ENCODE assay signal across 8 cellular contexts in genomic region chr2:86623549-86624547, GRCh38. TPM values are rescaled to one million over a fixed set of nuclear protein-coding genes. Genes with fewer than 3 reads are reported as not detected.
DNase-seq lines count a peak whose midpoint lies in the region; ATAC-seq and TF ChIP-seq lines count a peak whose summit lies in the region.

Gene RNF103, minus strand, starts transcription at chr2:86623865. Its CDS starts 979 bp downstream, at chr2:86622886.

- no peaks in the 10 kb centered on the region for H3K27me3 ChIP-seq in suprapubic skin

- peak; percentile 91 for TF ChIP-seq POLR2A in NB4 (IDR thresholded peaks at IDR 0.05; ENCODE audit: extremely low read depth, insufficient read length)
- TF ChIP-seq POLR2A in suprapubic skin (IDR thresholded peaks at IDR 0.05), result peak; percentile 83 to 94

- peak within 1 kb of the TSS; percentile 96 for H3K27ac Mint-ChIP-seq in activated naive CD4-positive, alpha-beta T cell treated with anti-CD3 and anti-CD28 coated beads, Interleukin-2, amount 50 U/mL, for 24 hours

- no peaks in the 10 kb centered on the region for H3K9me3 ChIP-seq in suprapubic skin

- H3K4me3 ChIP-seq in NB4 (ENCODE audit: low read depth, low read length) (peak within 1 kb of the TSS; percentile 89), suprapubic skin (peak within 1 kb of the TSS; percentile 92)

- H3K27me3 Mint-ChIP-seq in activated naive CD4-positive, alpha-beta T cell treated with anti-CD3 and anti-CD28 coated beads, Interleukin-2, amount 50 U/mL, for 24 hours, result no peaks in the 10 kb centered on the region

- WGBS in suprapubic skin, result 10% methylated on average over 49 of the region's 74 CpGs

- H3K36me3 Mint-ChIP-seq in activated naive CD4-positive, alpha-beta T cell treated with anti-CD3 and anti-CD28 coated beads, Interleukin-2, amount 50 U/mL, for 24 hours, result peaks cover 5% of the 10 kb centered on the region

- DNase-seq in GM04503 (ENCODE audit: low read depth), result peak; percentile 42
- DNase-seq in HEK293T (ENCODE audit: extremely low spot score), result peak; percentile 88
- DNase-seq in NB4 (ENCODE audit: low read depth), result peak; percentile 95
- peak; percentile 97 for DNase-seq in globus pallidus (ENCODE audit: low spot score)
- DNase-seq in occipital lobe (lab: John Stamatoyannopoulos, UW), result peak; percentile 95
- peak; percentile 97 for DNase-seq in suprapubic skin (ENCODE audit: low spot score in 2 of 2)

- POLR2A ChIA-PET in HEK293T (lab: Yijun Ruan, JAX), result no interaction called here

- ATAC-seq in SK-N-SH treated with all-trans-retinoic acid at 6 μM for 48 hours, result peak; percentile 94

- CTCF ChIA-PET in HEK293T (lab: Yijun Ruan, JAX), result no interaction called here

- peaks cover 37% of the 10 kb centered on the region for H3K4me1 ChIP-seq in suprapubic skin

- no peak for TF ChIP-seq EP300 in suprapubic skin (IDR thresholded peaks at IDR 0.05)

- peaks cover 41% of the 10 kb centered on the region for H3K4me1 Mint-ChIP-seq in activated naive CD4-positive, alpha-beta T cell treated with anti-CD3 and anti-CD28 coated beads, Interleukin-2, amount 50 U/mL, for 24 hours

- H3K9me3 Mint-ChIP-seq in activated naive CD4-positive, alpha-beta T cell treated with anti-CD3 and anti-CD28 coated beads, Interleukin-2, amount 50 U/mL, for 24 hours, result no peaks in the 10 kb centered on the region

- TF ChIP-seq CTCF in NB4 (IDR thresholded peaks at IDR 0.05; ENCODE audit: low read depth, low read length) (no peak), suprapubic skin (IDR thresholded peaks at IDR 0.05) (no peak)

- peak within 1 kb of the TSS; percentile 83 for H3K4me3 Mint-ChIP-seq in activated naive CD4-positive, alpha-beta T cell treated with anti-CD3 and anti-CD28 coated beads, Interleukin-2, amount 50 U/mL, for 24 hours

- H3K36me3 ChIP-seq in suprapubic skin, result peaks cover 6% of the 10 kb centered on the region

- H3K27ac ChIP-seq in suprapubic skin, result peak within 1 kb of the TSS; percentile 100

TF ChIP-seq in HEK293T, 16 proteins besides CTCF, POLR2A, EP300 and RAD21:
- TF ChIP-seq L3MBTL2 (conservative IDR thresholded peaks at IDR 0.05), result peak; percentile 89
- no peak for TF ChIP-seq FOXA1 (IDR thresholded peaks at IDR 0.05)

TF ChIP-seq in SK-N-SH treated with all-trans-retinoic acid at 6 μM for 48 hours, 23 proteins besides CTCF, POLR2A, EP300 and RAD21:
- 0 out of 2 replicates have a peak, but pooled peaks have one; percentile 23 for TF ChIP-seq GLIS3 (CRISPR knock-in tag; IDR thresholded peaks at IDR 0.05)
- TF ChIP-seq ZFP30 (CRISPR knock-in tag; IDR thresholded peaks at IDR 0.05), result no peak
- no peak for TF ChIP-seq ISL1 (CRISPR knock-in tag; IDR thresholded peaks at IDR 0.05)
- no peak for TF ChIP-seq CSDC2 (CRISPR knock-in tag; IDR thresholded peaks at IDR 0.05)
- no peak for TF ChIP-seq CREB5 (CRISPR knock-in tag; IDR thresholded peaks at IDR 0.05; ENCODE audit: low read depth)
- no peak for TF ChIP-seq POU6F1 (CRISPR knock-in tag; IDR thresholded peaks at IDR 0.05; ENCODE audit: borderline replicate concordance, low read depth)

RNA-seq across cellular contexts. Expression of gene RNF103, which starts in this region (rescaled TPM):
- total RNA-seq in occipital lobe (48.5 TPM), suprapubic skin (10 to 100 TPM; 24.7 to 48.8 (median 31.8) TPM)

Comparison
In these comparisons a context has a peak if more than half of its experiments do, and no peak if none do; other contexts are left out.
1. Peak in every context shown above with its lines: DNase-seq, ATAC-seq, H3K4me3 ChIP-seq and H3K27ac ChIP-seq.
2. DNase-seq: peak in every context shown above with its lines; median percentile 97 in globus pallidus; 97 in suprapubic skin; 95 in NB4; 95 in occipital lobe; 88 in HEK293T; 42 in GM04503.